24 cellular contexts compared by ENCODE assay signal in genomic region chr4:79650217-79650616, GRCh38.
DNase-seq lines count a peak whose midpoint lies in the region; ATAC-seq lines count a peak whose summit lies in the region.
"Had no signal": no experiment of that assay in that cellular context is flagged by ENCODE, and none has a peak within 500 bp of the region (broad histone marks: within the 10 kb centered on the region; RNA-seq: fewer than 3 reads in every experiment).

No MANE protein-coding gene starts in this region.

- H3K27ac ChIP-seq in ACC112 (ENCODE audit: low read depth, low read length) (peak overlapping the region; percentile 43; the same call in 1 of the 2 replicates), epithelial cell of prostate (peak overlapping the region; percentile 47), muscle layer of duodenum (ENCODE audit: low read length) (peak overlapping the region; percentile 34)
- H3K27ac ChIP-seq: tibial nerve had no signal

- H3K4me3 ChIP-seq in ACC112 (ENCODE audit: low read depth, low read length) (no peak overlapping the region), muscle layer of duodenum (ENCODE audit: low read depth in 1 of 2, low read length in 2 of 2) (no peak overlapping the region)
- H3K4me3 ChIP-seq: GM12878, lower lobe of right lung, tibial nerve had no signal

- peaks cover 13% of the 10 kb centered on the region for H3K27me3 Mint-ChIP-seq in activated T-cell treated with anti-CD3 and anti-CD28 coated beads, Interleukin-2, amount 50 U/mL, for 72 hours (ENCODE audit: low read depth)
- H3K27me3 Mint-ChIP-seq: activated CD8-positive, alpha-beta T cell treated with anti-CD3 and anti-CD28 coated beads for 36 hours had no signal

- H3K36me3 Mint-ChIP-seq in activated T-cell treated with anti-CD3 and anti-CD28 coated beads, Interleukin-2, amount 50 U/mL, for 72 hours (ENCODE audit: insufficient read depth in 2 of 2), result no peaks in the 10 kb centered on the region

- H3K4me3 Mint-ChIP-seq in activated T-cell treated with anti-CD3 and anti-CD28 coated beads, Interleukin-2, amount 50 U/mL, for 72 hours, result no peak overlapping the region
- H3K4me3 Mint-ChIP-seq: activated CD8-positive, alpha-beta T cell treated with anti-CD3 and anti-CD28 coated beads for 36 hours had no signal

- no peaks in the 10 kb centered on the region for H3K79me2 ChIP-seq in ACC112 (ENCODE audit: control insufficient read depth, insufficient read depth, low read length, unreplicated experiment)

- no peak for ATAC-seq in HG03280 (IDR thresholded peaks at IDR 0.05; ENCODE audit: unreplicated experiment)
- no peak for ATAC-seq in activated T-cell treated with anti-CD3 and anti-CD28 coated beads, Interleukin-2, amount 50 U/mL, for 72 hours (replicated peaks in 1 of 2)
- ATAC-seq: activated CD8-positive, alpha-beta T cell treated with anti-CD3 and anti-CD28 coated beads for 36 hours had no signal

- H3K9me3 ChIP-seq in muscle layer of duodenum (ENCODE audit: control insufficient read depth in 1 of 2, low read length in 2 of 2), result no peaks in the 10 kb centered on the region
- H3K9me3 ChIP-seq: BE2C, lower lobe of right lung, tibial nerve had no signal

- H3K27me3 ChIP-seq in ACC112 (ENCODE audit: insufficient read depth, low read length), result no peaks in the 10 kb centered on the region
- no peaks in the 10 kb centered on the region for H3K27me3 ChIP-seq in muscle layer of duodenum (ENCODE audit: low read depth, low read length)
- H3K27me3 ChIP-seq: BE2C, tibial nerve had no signal

- no peak overlapping the region for H2AFZ ChIP-seq in ACC112 (ENCODE audit: low read length, unreplicated experiment)

- DNase-seq in LHCN-M2 (ENCODE audit: low read depth) (peak; percentile 3), epithelial cell of prostate (ENCODE audit: low read depth, low spot score) (no peak), DMS 273 treated with DMSO at 0.1 percent for 48 hours (lab: John Stamatoyannopoulos, UW) (no peak), cerebellar nuclear complex (lab: John Stamatoyannopoulos, UW) (no peak)
- no peak for DNase-seq in activated T-cell treated with anti-CD3 and anti-CD28 coated beads, Interleukin-2, amount 50 U/mL, for 72 hours
- DNase-seq: activated CD8-positive, alpha-beta T cell treated with anti-CD3 and anti-CD28 coated beads for 36 hours; activated gamma-delta T cell; activated T-cell treated with anti-CD3 and anti-CD28 coated beads for 4 hours; BE2C; cortex of kidney; DMS79 treated with DMSO at 0.1 percent for 48 hours; GOT3; hypothalamus; islet precursor cell; lower lobe of right lung; NCI-H1436 treated with DMSO at 0.1 percent for 48 hours; stimulated activated CD4-positive, alpha-beta T cell treated with anti-CD3 and anti-CD28 coated beads, Interleukin-4, amount 100 ng/mL, for 1 hour; stimulated activated naive CD4-positive, alpha-beta T cell treated with Interleukin-2 at 50 U/mL for 16 hours; T-helper 9 cell had no signal

- H3K4me1 ChIP-seq in ACC112 (ENCODE audit: control insufficient read depth, insufficient read depth, low read length, unreplicated experiment) (peaks cover 24% of the 10 kb centered on the region), muscle layer of duodenum (ENCODE audit: control insufficient read depth in 1 of 2, insufficient read depth in 2 of 2, low read length in 2 of 2) (peaks cover 0 to 12% of the 10 kb centered on the region in 2 donors)
- H3K4me1 ChIP-seq: BE2C had no signal

- no peaks in the 10 kb centered on the region for H3K36me3 ChIP-seq in ACC112 (ENCODE audit: insufficient read depth, low read length)
- H3K36me3 ChIP-seq in muscle layer of duodenum (ENCODE audit: control insufficient read depth in 1 of 2, insufficient read depth in 2 of 2, low read length in 2 of 2), result no peaks in the 10 kb centered on the region
- H3K36me3 ChIP-seq: BE2C, lower lobe of right lung, tibial nerve had no signal

- H3K4me1 Mint-ChIP-seq in activated T-cell treated with anti-CD3 and anti-CD28 coated beads, Interleukin-2, amount 50 U/mL, for 72 hours (ENCODE audit: low read depth), result peaks cover 7% of the 10 kb centered on the region

- H3K27ac Mint-ChIP-seq in activated T-cell treated with anti-CD3 and anti-CD28 coated beads, Interleukin-2, amount 50 U/mL, for 72 hours, result no peak overlapping the region
- H3K27ac Mint-ChIP-seq: activated CD8-positive, alpha-beta T cell treated with anti-CD3 and anti-CD28 coated beads for 36 hours had no signal

- H3K9me3 Mint-ChIP-seq in activated T-cell treated with anti-CD3 and anti-CD28 coated beads, Interleukin-2, amount 50 U/mL, for 72 hours, result no peaks in the 10 kb centered on the region
- H3K9me3 Mint-ChIP-seq: activated CD8-positive, alpha-beta T cell treated with anti-CD3 and anti-CD28 coated beads for 36 hours had no signal
